ENCODE assay signal across 9 cellular contexts in the genomic region with DNA sequence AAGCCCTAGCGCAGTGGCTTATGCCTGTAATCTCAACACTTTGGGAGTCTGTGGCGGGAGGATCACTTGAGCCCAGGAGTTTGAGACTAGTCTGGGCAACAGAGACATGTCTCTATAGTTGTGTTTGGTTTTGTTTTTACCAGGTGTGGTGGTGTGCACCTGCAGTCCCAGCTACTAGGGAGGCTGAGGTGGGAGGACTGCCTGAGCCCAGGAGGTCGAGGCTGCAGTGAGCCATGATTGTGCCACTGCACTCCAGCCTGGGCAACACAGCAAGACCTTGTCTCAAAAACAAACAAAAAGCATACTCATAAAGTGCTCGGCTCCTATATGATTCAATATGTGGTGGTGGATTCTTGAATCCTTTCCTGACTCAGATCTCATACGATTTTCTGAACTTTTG. TPM values are rescaled to one million over a fixed set of nuclear protein-coding genes. Genes with fewer than 3 reads are reported as not detected.
A peak's percentile ranks its signal among the peaks of the same experiment; 100 is the strongest.
DNase-seq lines count a peak whose midpoint lies in the region; ATAC-seq, FAIRE-seq and TF ChIP-seq lines count a peak whose summit lies in the region.
"Not testable (repeated sequence)": the region's sequence is repeated elsewhere in the genome, so short reads cannot be mapped to it uniquely, and the experiment has no call there.
"Had no signal": no experiment of that assay in that cellular context is flagged by ENCODE, and none has a peak within 500 bp of the region (broad histone marks: within the 10 kb centered on the region; RNA-seq: fewer than 3 reads in every experiment).

No MANE protein-coding gene starts in this region.

- not testable (repeated sequence) for H3K4me1 ChIP-seq in Caco-2
- H3K4me1 ChIP-seq in PC-9 (replicated peaks; ENCODE audit: insufficient read depth), result peaks cover 39% of the 10 kb centered on the region
- H3K4me1 ChIP-seq in HepG2 (ENCODE audit: insufficient read depth, low read length), result peaks cover 30% of the 10 kb centered on the region

- not testable (repeated sequence) for H3K27ac Mint-ChIP-seq in Caco-2 (ENCODE audit: unreplicated experiment); stimulated activated effector memory CD8-positive, alpha-beta T cell treated with anti-CD3 and anti-CD28 coated beads, Interleukin-12 subunit alpha, Interleukin-12 subunit beta, amount 100 ng/mL, for 72 hours
- H3K27ac Mint-ChIP-seq in activated CD8-positive, alpha-beta T cell treated with anti-CD3 and anti-CD28 coated beads for 36 hours, result peak overlapping the region; percentile 42
- peak overlapping the region; percentile 29 for H3K27ac Mint-ChIP-seq in activated naive CD8-positive, alpha-beta T cell treated with anti-CD3 and anti-CD28 coated beads for 36 hours

- WGBS in HepG2 (ENCODE audit: low lambda C conversion rate), result 93% methylated on average over 5 of the region's 5 CpGs

- FAIRE-seq in HepG2 (lab: Jason Lieb, UNC), result not testable (repeated sequence)

- TF ChIP-seq CTCF in Caco-2 (IDR thresholded peaks at IDR 0.05; ENCODE audit: insufficient read depth in 1 of 2, low read depth in 1 of 2, low read length in 1 of 2, severe bottlenecking in 1 of 2, unreplicated experiment in 1 of 2); PC-9 (conservative IDR thresholded peaks at IDR 0.05); activated CD8-positive, alpha-beta T cell treated with anti-CD3 and anti-CD28 coated beads for 36 hours (IDR thresholded peaks at IDR 0.05); HepG2 (CRISPR knock-in tag; IDR thresholded peaks at IDR 0.05): not testable (repeated sequence)

- H3K4me2 ChIP-seq in PC-9, result peak overlapping the region; percentile 85
- not testable (repeated sequence) for H3K4me2 ChIP-seq in HepG2 (ENCODE audit: low read depth, low read length)

- H3K27me3 ChIP-seq in Caco-2 (replicated peaks; ENCODE audit: control insufficient read depth, insufficient read depth, low read length); PC-9 (ENCODE audit: insufficient read depth, low read depth); HepG2 (ENCODE audit: control insufficient read depth in 1 of 2, insufficient read depth in 2 of 2, low read length in 2 of 2): not testable (repeated sequence)

- peaks cover 23% of the 10 kb centered on the region for H3K36me3 Mint-ChIP-seq in Caco-2 (ENCODE audit: insufficient read depth, unreplicated experiment)
- H3K36me3 Mint-ChIP-seq in activated CD8-positive, alpha-beta T cell treated with anti-CD3 and anti-CD28 coated beads for 36 hours (ENCODE audit: low read depth); activated naive CD8-positive, alpha-beta T cell treated with anti-CD3 and anti-CD28 coated beads for 36 hours: not testable (repeated sequence)
- H3K36me3 Mint-ChIP-seq in stimulated activated effector memory CD8-positive, alpha-beta T cell treated with anti-CD3 and anti-CD28 coated beads, Interleukin-12 subunit alpha, Interleukin-12 subunit beta, amount 100 ng/mL, for 72 hours, result peaks cover 18% of the 10 kb centered on the region

- not testable (repeated sequence) for H3K4me1 Mint-ChIP-seq in Caco-2 (ENCODE audit: low read depth, unreplicated experiment); activated naive CD8-positive, alpha-beta T cell treated with anti-CD3 and anti-CD28 coated beads for 36 hours
- H3K4me1 Mint-ChIP-seq in activated CD8-positive, alpha-beta T cell treated with anti-CD3 and anti-CD28 coated beads for 36 hours (ENCODE audit: low read depth), result peaks cover 21% of the 10 kb centered on the region
- H3K4me1 Mint-ChIP-seq in stimulated activated effector memory CD8-positive, alpha-beta T cell treated with anti-CD3 and anti-CD28 coated beads, Interleukin-12 subunit alpha, Interleukin-12 subunit beta, amount 100 ng/mL, for 72 hours, result peaks cover 14% of the 10 kb centered on the region

- ATAC-seq in activated CD8-positive, alpha-beta T cell treated with anti-CD3 and anti-CD28 coated beads for 36 hours; HepG2; stimulated activated effector memory CD8-positive, alpha-beta T cell treated with anti-CD3 and anti-CD28 coated beads, Interleukin-12 subunit alpha, Interleukin-12 subunit beta, amount 100 ng/mL, for 72 hours: not testable (repeated sequence)

- H3K79me2 ChIP-seq in PC-9 (ENCODE audit: low read depth), result peaks cover 41% of the 10 kb centered on the region
- H3K79me2 ChIP-seq in HepG2 (ENCODE audit: insufficient read depth, low read length), result peaks cover 35% of the 10 kb centered on the region

- H3K9me3 Mint-ChIP-seq in Caco-2 (ENCODE audit: unreplicated experiment); activated CD8-positive, alpha-beta T cell treated with anti-CD3 and anti-CD28 coated beads for 36 hours; activated naive CD8-positive, alpha-beta T cell treated with anti-CD3 and anti-CD28 coated beads for 36 hours; stimulated activated effector memory CD8-positive, alpha-beta T cell treated with anti-CD3 and anti-CD28 coated beads, Interleukin-12 subunit alpha, Interleukin-12 subunit beta, amount 100 ng/mL, for 72 hours: not testable (repeated sequence)

- TF ChIP-seq POLR2A in HepG2 (IDR thresholded peaks at IDR 0.05; ENCODE audit: insufficient read depth in 1 of 2, low read depth in 2 of 2, low read length in 2 of 2), result not testable (repeated sequence)

- not testable (repeated sequence) for DNase-seq in Caco-2; PC-9; activated CD8-positive, alpha-beta T cell treated with anti-CD3 and anti-CD28 coated beads for 36 hours; activated naive CD8-positive, alpha-beta T cell treated with anti-CD3 and anti-CD28 coated beads for 36 hours; HepG2 (ENCODE audit: low spot score); stimulated activated effector memory CD8-positive, alpha-beta T cell treated with anti-CD3 and anti-CD28 coated beads, Interleukin-12 subunit alpha, Interleukin-12 subunit beta, amount 100 ng/mL, for 72 hours (ENCODE audit: low spot score in 2 of 2)

- not testable (repeated sequence) for H4K20me1 ChIP-seq in PC-9 (ENCODE audit: insufficient read depth); HepG2 (ENCODE audit: insufficient read depth, low read length)

- not testable (repeated sequence) for BruUV-seq in Caco-2 (replicated peaks; lab: Mats Ljungman, UMichigan); PC-9 (replicated peaks; lab: Mats Ljungman, UMichigan); HepG2 (replicated peaks; lab: Mats Ljungman, UMichigan)

- POLR2A ChIA-PET in Caco-2 (lab: Charles Lee); PC-9 (lab: Charles Lee; ENCODE audit: unreplicated experiment): not testable (repeated sequence)
- POLR2A ChIA-PET in activated CD8-positive, alpha-beta T cell treated with anti-CD3 and anti-CD28 coated beads for 36 hours (lab: Charles Lee), result interaction anchor here (0.9 to 3.5 kb wide), 8 partner anchors 15 to 39 kb away, joined by 3 to 26 read pairs (median 6); a partner anchor contains a TSS
- POLR2A ChIA-PET in HepG2 (lab: Yijun Ruan, JAX), result interaction anchor here (0.6 to 6.5 kb wide), 2 partner anchors 9 to 20 kb away, joined by 3 to 142 read pairs; no protein-coding TSS in a partner anchor

- CTCF ChIA-PET in Caco-2 (lab: Charles Lee); PC-9 (lab: Charles Lee); HepG2 (lab: Yijun Ruan, JAX; ENCODE audit: low intra/inter-chr PET ratio, low total read pairs): not testable (repeated sequence)
- CTCF ChIA-PET in activated CD8-positive, alpha-beta T cell treated with anti-CD3 and anti-CD28 coated beads for 36 hours (lab: Charles Lee), result interaction anchor here (4.2 to 6.1 kb wide), 3 partner anchors 30 to 69 kb away, joined by 27 to 40 read pairs (median 33); a partner anchor contains a TSS

- not testable (repeated sequence) for H3K27me3 Mint-ChIP-seq in Caco-2 (ENCODE audit: insufficient read depth, unreplicated experiment); activated CD8-positive, alpha-beta T cell treated with anti-CD3 and anti-CD28 coated beads for 36 hours; activated naive CD8-positive, alpha-beta T cell treated with anti-CD3 and anti-CD28 coated beads for 36 hours

- H3K9me2 ChIP-seq in PC-9 (ENCODE audit: insufficient read depth), result not testable (repeated sequence)

- TF ChIP-seq RAD21 in HepG2 (CRISPR knock-in tag; IDR thresholded peaks at IDR 0.05), result not testable (repeated sequence)

- H3K9me3 ChIP-seq in Caco-2; PC-9 (ENCODE audit: insufficient read depth, low read depth); HepG2 (ENCODE audit: low read length): not testable (repeated sequence)

- not testable (repeated sequence) for H2AFZ ChIP-seq in PC-9; HepG2 (ENCODE audit: low read length)

- H3K27ac ChIP-seq in PC-9; HepG2 (ENCODE audit: extremely low read length, insufficient read depth, low read length): not testable (repeated sequence)

- H3F3A ChIP-seq in PC-9 (ENCODE audit: insufficient read depth, low read depth), result peaks cover 30% of the 10 kb centered on the region

- intact Hi-C loops in Caco-2 (cut with micrococcal nuclease; ENCODE audit: unreplicated experiment); PC-9 (cut with micrococcal nuclease; ENCODE audit: unreplicated experiment); activated CD8-positive, alpha-beta T cell treated with anti-CD3 and anti-CD28 coated beads for 36 hours (cut with micrococcal nuclease); HepG2 (cut with micrococcal nuclease; ENCODE audit: unreplicated experiment): not testable (repeated sequence)

- H3K9ac ChIP-seq in HepG2 (ENCODE audit: insufficient read depth, low read depth, low read length), result not testable (repeated sequence)

- TF ChIP-seq EP300 in HepG2 (IDR thresholded peaks at IDR 0.05; ENCODE audit: low read depth in 2 of 2, low read length in 2 of 2); HepG2 (CRISPR knock-in tag; IDR thresholded peaks at IDR 0.05; ENCODE audit: borderline replicate concordance): not testable (repeated sequence)

- H3K4me3 Mint-ChIP-seq in Caco-2 (ENCODE audit: unreplicated experiment), result peak overlapping the region; percentile 92
- H3K4me3 Mint-ChIP-seq in activated CD8-positive, alpha-beta T cell treated with anti-CD3 and anti-CD28 coated beads for 36 hours, result peak overlapping the region; percentile 54
- H3K4me3 Mint-ChIP-seq in activated naive CD8-positive, alpha-beta T cell treated with anti-CD3 and anti-CD28 coated beads for 36 hours, result peak overlapping the region; percentile 61
- H3K4me3 Mint-ChIP-seq in stimulated activated effector memory CD8-positive, alpha-beta T cell treated with anti-CD3 and anti-CD28 coated beads, Interleukin-12 subunit alpha, Interleukin-12 subunit beta, amount 100 ng/mL, for 72 hours, result peak overlapping the region; percentile 81

- not testable (repeated sequence) for H3K4me3 ChIP-seq in Caco-2 (ENCODE audit: low read depth, low read length); PC-9; HepG2 (replicated peaks in 1 of 3; ENCODE audit: insufficient read depth in 1 of 3, low read depth in 2 of 3, low read length in 3 of 3)

- not testable (repeated sequence) for H3K36me3 ChIP-seq in Caco-2 (ENCODE audit: control insufficient read depth, insufficient read depth, low read length); PC-9 (ENCODE audit: low read depth)
- H3K36me3 ChIP-seq in HepG2 (replicated peaks in 1 of 2; ENCODE audit: control insufficient read depth in 1 of 2, insufficient read depth in 2 of 2, low read length in 2 of 2), result peaks cover 4 to 12% of the 10 kb centered on the region in 2 experiments

- in situ Hi-C loops in HepG2 (cut with HindIII; ENCODE audit: extremely low pct_ligation_motif_present, low pct_unique_long_range_greater_than_20kb), result not testable (repeated sequence)

RNA-seq across cellular contexts. Expression of a gene that starts 1.6 kb away (rescaled TPM):
- total RNA-seq in Caco-2 (2022) (93.2 and 96.4 TPM in 2 replicates), PC-9 (2021) (80.3 and 96.0 TPM in 2 replicates), HepG2 (2016; rRNA removed; fragmentation: Illumina TruSeq; extraction: Trizol) (42.0 and 56.7 TPM in 2 replicates)
- total RNA-seq in activated CD8-positive, alpha-beta T cell treated with anti-CD3 and anti-CD28 coated beads for 36 hours, result 10 to 100 TPM; 31.5 to 31.7 TPM
- 10 to 100 TPM; 29.6 to 30.2 TPM for total RNA-seq in activated naive CD8-positive, alpha-beta T cell treated with anti-CD3 and anti-CD28 coated beads for 36 hours
- 14.4 and 16.1 TPM in 2 replicates for total RNA-seq in HepG2 (2016; cell fraction: cytosol; rRNA removed; fragmentation: Illumina TruSeq; extraction: Trizol; ENCODE audit: low read depth)
- total RNA-seq in HepG2 (2016; cell fraction: insoluble cytoplasmic fraction; rRNA removed; fragmentation: Illumina TruSeq; extraction: Trizol), result 36.6 and 55.6 TPM in 2 replicates
- total RNA-seq in HepG2 (2016; cell fraction: membrane; rRNA removed; fragmentation: Illumina TruSeq; extraction: Trizol), result 45.4 and 47.4 TPM in 2 replicates
- total RNA-seq in HepG2 (2016; cell fraction: nucleus; rRNA removed; fragmentation: Illumina TruSeq; extraction: Trizol), result 69.1 and 74.7 TPM in 2 replicates
- 83.4 and 91.3 TPM in 2 replicates for polyA plus RNA-seq in HepG2 (2011; rRNA removed)
- polyA plus RNA-seq in HepG2 (2011; cell fraction: cytosol; rRNA removed), result 67.3 and 71.7 TPM in 2 replicates
- polyA plus RNA-seq in HepG2 (2011; cell fraction: nucleus; rRNA removed), result 131 and 133 TPM in 2 replicates
- polyA plus RNA-seq in HepG2 (2012), result 62.6 and 69.2 TPM in 2 replicates
- polyA plus RNA-seq in HepG2 (2016; cell fraction: cytosol; fragmentation: Illumina TruSeq; extraction: Trizol; ENCODE audit: low read depth), result 8.3 TPM in 2 replicates
- polyA plus RNA-seq in HepG2 (2016; cell fraction: insoluble cytoplasmic fraction; fragmentation: Illumina TruSeq; extraction: Trizol; ENCODE audit: low read depth), result 38.4 and 45.1 TPM in 2 replicates
- polyA plus RNA-seq in HepG2 (2016; cell fraction: membrane; fragmentation: Illumina TruSeq; extraction: Trizol; ENCODE audit: low read depth), result 28.8 and 29.8 TPM in 2 replicates
- polyA plus RNA-seq in HepG2 (2016; cell fraction: nucleus; fragmentation: Illumina TruSeq; extraction: Trizol; ENCODE audit: insufficient read depth, low read depth), result 102 and 104 TPM in 2 replicates
- polyA minus RNA-seq in HepG2 (2011; rRNA and poly(A)+ RNA removed; ENCODE audit: low replicate concordance), result 115 TPM in 2 replicates
- 74.7 and 82.8 TPM in 2 replicates for polyA minus RNA-seq in HepG2 (2011; cell fraction: cytosol; rRNA and poly(A)+ RNA removed)
- polyA minus RNA-seq in HepG2 (2011; cell fraction: nucleus; rRNA and poly(A)+ RNA removed), result 177 and 179 TPM in 2 replicates

RNA-seq across cellular contexts. Expression of a gene that starts 26.7 kb away (rescaled TPM):
- total RNA-seq in Caco-2 (2022) (21.0 and 23.7 TPM in 2 replicates), PC-9 (2021) (30.5 and 32.1 TPM in 2 replicates), HepG2 (2016; rRNA removed; fragmentation: Illumina TruSeq; extraction: Trizol) (41.0 and 49.7 TPM in 2 replicates)
- 10 to 100 TPM; 11.1 to 11.8 TPM for total RNA-seq in activated CD8-positive, alpha-beta T cell treated with anti-CD3 and anti-CD28 coated beads for 36 hours
- total RNA-seq in activated naive CD8-positive, alpha-beta T cell treated with anti-CD3 and anti-CD28 coated beads for 36 hours, result 10 to 100 TPM; 13.2 to 13.9 TPM
- total RNA-seq in HepG2 (2016; cell fraction: cytosol; rRNA removed; fragmentation: Illumina TruSeq; extraction: Trizol; ENCODE audit: low read depth), result 7.8 and 9.0 TPM in 2 replicates
- total RNA-seq in HepG2 (2016; cell fraction: insoluble cytoplasmic fraction; rRNA removed; fragmentation: Illumina TruSeq; extraction: Trizol), result 44.0 and 52.4 TPM in 2 replicates
- total RNA-seq in HepG2 (2016; cell fraction: membrane; rRNA removed; fragmentation: Illumina TruSeq; extraction: Trizol), result 24.0 and 24.1 TPM in 2 replicates
- 44.3 and 51.5 TPM in 2 replicates for total RNA-seq in HepG2 (2016; cell fraction: nucleus; rRNA removed; fragmentation: Illumina TruSeq; extraction: Trizol)
- 38.5 and 49.2 TPM in 2 replicates for polyA plus RNA-seq in HepG2 (2011; rRNA removed)
- 16.7 and 25.9 TPM in 2 replicates for polyA plus RNA-seq in HepG2 (2011; cell fraction: cytosol; rRNA removed)
- polyA plus RNA-seq in HepG2 (2011; cell fraction: nucleus; rRNA removed), result 63.7 and 74.4 TPM in 2 replicates
- polyA plus RNA-seq in HepG2 (2012), result 37.4 and 44.3 TPM in 2 replicates
- 4.0 and 5.2 TPM in 2 replicates for polyA plus RNA-seq in HepG2 (2016; cell fraction: cytosol; fragmentation: Illumina TruSeq; extraction: Trizol; ENCODE audit: low read depth)
- 31.8 and 35.8 TPM in 2 replicates for polyA plus RNA-seq in HepG2 (2016; cell fraction: insoluble cytoplasmic fraction; fragmentation: Illumina TruSeq; extraction: Trizol; ENCODE audit: low read depth)
- polyA plus RNA-seq in HepG2 (2016; cell fraction: membrane; fragmentation: Illumina TruSeq; extraction: Trizol; ENCODE audit: low read depth), result 9.4 and 9.5 TPM in 2 replicates
- polyA plus RNA-seq in HepG2 (2016; cell fraction: nucleus; fragmentation: Illumina TruSeq; extraction: Trizol; ENCODE audit: insufficient read depth, low read depth), result 82.3 and 86.1 TPM in 2 replicates
- polyA minus RNA-seq in HepG2 (2011; rRNA and poly(A)+ RNA removed; ENCODE audit: low replicate concordance), result 16.9 and 31.3 TPM in 2 replicates
- polyA minus RNA-seq in HepG2 (2011; cell fraction: cytosol; rRNA and poly(A)+ RNA removed), result 17.4 and 22.4 TPM in 2 replicates
- 37.8 and 49.3 TPM in 2 replicates for polyA minus RNA-seq in HepG2 (2011; cell fraction: nucleus; rRNA and poly(A)+ RNA removed)

RNA-seq across cellular contexts. Expression of a gene that starts 26.8 kb away (rescaled TPM):
- total RNA-seq in Caco-2 (2022) (0.07 TPM in 1 of 2 replicates, not detected in the other), PC-9 (2021) (1.2 and 3.9 TPM in 2 replicates), HepG2 (2016; rRNA removed; fragmentation: Illumina TruSeq; extraction: Trizol) (0.04 TPM in 1 of 2 replicates, not detected in the other)
- not detected for total RNA-seq in activated CD8-positive, alpha-beta T cell treated with anti-CD3 and anti-CD28 coated beads for 36 hours
- under 1 TPM in 1 of 2 experiments, not detected in 1; 0.33 TPM for total RNA-seq in activated naive CD8-positive, alpha-beta T cell treated with anti-CD3 and anti-CD28 coated beads for 36 hours
- not detected in 2 replicates for total RNA-seq in HepG2 (2016; cell fraction: cytosol; rRNA removed; fragmentation: Illumina TruSeq; extraction: Trizol; ENCODE audit: low read depth)
- 0.09 TPM in 1 of 2 replicates, not detected in the other for total RNA-seq in HepG2 (2016; cell fraction: insoluble cytoplasmic fraction; rRNA removed; fragmentation: Illumina TruSeq; extraction: Trizol)
- total RNA-seq in HepG2 (2016; cell fraction: membrane; rRNA removed; fragmentation: Illumina TruSeq; extraction: Trizol), result 0.21 and 0.28 TPM in 2 replicates
- 0.22 and 0.25 TPM in 2 replicates for total RNA-seq in HepG2 (2016; cell fraction: nucleus; rRNA removed; fragmentation: Illumina TruSeq; extraction: Trizol)
- 0.07 TPM in 1 of 2 replicates, not detected in the other for polyA plus RNA-seq in HepG2 (2011; rRNA removed)
- polyA plus RNA-seq in HepG2 (2011; cell fraction: cytosol; rRNA removed), result not detected in 2 replicates
- 0.10 and 0.48 TPM in 2 replicates for polyA plus RNA-seq in HepG2 (2011; cell fraction: nucleus; rRNA removed)
- polyA plus RNA-seq in HepG2 (2012), result 0.09 TPM in 1 of 2 replicates, not detected in the other
- polyA plus RNA-seq in HepG2 (2016; cell fraction: cytosol; fragmentation: Illumina TruSeq; extraction: Trizol; ENCODE audit: low read depth), result not detected in 2 replicates
- polyA plus RNA-seq in HepG2 (2016; cell fraction: insoluble cytoplasmic fraction; fragmentation: Illumina TruSeq; extraction: Trizol; ENCODE audit: low read depth), result not detected in 2 replicates
- not detected in 2 replicates for polyA plus RNA-seq in HepG2 (2016; cell fraction: membrane; fragmentation: Illumina TruSeq; extraction: Trizol; ENCODE audit: low read depth)
- polyA plus RNA-seq in HepG2 (2016; cell fraction: nucleus; fragmentation: Illumina TruSeq; extraction: Trizol; ENCODE audit: insufficient read depth, low read depth), result 0.35 and 0.44 TPM in 2 replicates
- polyA minus RNA-seq in HepG2 (2011; rRNA and poly(A)+ RNA removed; ENCODE audit: low replicate concordance), result 0.37 TPM in 1 of 2 replicates, not detected in the other
- polyA minus RNA-seq in HepG2 (2011; cell fraction: cytosol; rRNA and poly(A)+ RNA removed), result not detected in 2 replicates
- polyA minus RNA-seq in HepG2 (2011; cell fraction: nucleus; rRNA and poly(A)+ RNA removed), result 0.37 TPM in 1 of 2 replicates, not detected in the other
- total RNA-seq: kidney epithelial cell, PC-3, transverse colon had no signal
